In genomic region chr20:24568842-24569241, GRCh38 we compare ENCODE assay signal across 7 cellular contexts.
"Had no signal": no experiment of that assay in that cellular context is flagged by ENCODE, and none has a peak within 500 bp of the region (broad histone marks: within the 10 kb centered on the region; RNA-seq: fewer than 3 reads in every experiment).

No MANE protein-coding gene starts in this region.

- ATAC-seq: HCT116, K562 had no signal

- DNase-seq: GM23248, GOT3, H7, HFFc6, IMR-90 had no signal
